23 cellular contexts compared by ENCODE assay signal in genomic region chr11:115926090-115926489, GRCh38.
DNase-seq lines count a peak whose midpoint lies in the region; ATAC-seq and TF ChIP-seq lines count a peak whose summit lies in the region.
"Had no signal": no experiment of that assay in that cellular context is flagged by ENCODE, and none has a peak within 500 bp of the region (broad histone marks: within the 10 kb centered on the region; RNA-seq: fewer than 3 reads in every experiment).

No MANE protein-coding gene starts in this region.

- H2AFZ ChIP-seq in smooth muscle cell (ENCODE audit: low read depth): no peak overlapping the region

- H4K20me1 ChIP-seq in smooth muscle cell (ENCODE audit: low read depth): no peaks in the 10 kb centered on the region

- H3K36me3 ChIP-seq in smooth muscle cell (ENCODE audit: low read depth): no peaks in the 10 kb centered on the region
- H3K36me3 ChIP-seq in stomach: no peaks in the 10 kb centered on the region
- H3K36me3 ChIP-seq: BE2C, SJCRH30 had no signal

- H3K4me3 ChIP-seq in GM12865 (ENCODE audit: low read depth, low read length): peak overlapping the region; percentile 39
- no peak overlapping the region for H3K4me3 ChIP-seq in smooth muscle cell
- H3K4me3 ChIP-seq in stomach: no peak overlapping the region
- H3K4me3 ChIP-seq: K562, SJCRH30 had no signal

- ATAC-seq in Right ventricle myocardium superior (ENCODE audit: poor library complexity): no peak
- ATAC-seq: HCT116, K562, PC-3, SK-N-SH treated with all-trans-retinoic acid at 6 μM for 48 hours had no signal

- no peak overlapping the region for H3K4me2 ChIP-seq in smooth muscle cell

- no peak for TF ChIP-seq EP300 in stomach (IDR thresholded peaks at IDR 0.05)

- no peak overlapping the region for H3K9ac ChIP-seq in smooth muscle cell (ENCODE audit: low read depth)

- H3K4me1 ChIP-seq in smooth muscle cell (ENCODE audit: low read depth): peaks cover 13% of the 10 kb centered on the region
- H3K4me1 ChIP-seq in stomach: peaks cover 0 to 18% (median 9%) of the 10 kb centered on the region in 4 donors
- H3K4me1 ChIP-seq: BE2C, SJCRH30 had no signal

- peak; percentile 33 to 54 for DNase-seq in NOMO-1 (lab: John Stamatoyannopoulos, UW; ENCODE audit: unreplicated experiment in 2 of 2)
- DNase-seq in NOMO-1 treated with dmso at 0.1 percent for 144 hours (lab: John Stamatoyannopoulos, UW; ENCODE audit: unreplicated experiment): no peak
- peak; percentile 81 for DNase-seq in GM12865 (ENCODE audit: low read depth)
- peak; percentile 66 for DNase-seq in NOMO-1 treated with DMSO at 0.1 percent for 48 hours (lab: John Stamatoyannopoulos, UW; ENCODE audit: unreplicated experiment)
- no peak for DNase-seq in smooth muscle cell (lab: John Stamatoyannopoulos, UW; ENCODE audit: unreplicated experiment)
- DNase-seq in T-helper 9 cell: no peak
- DNase-seq in Right ventricle myocardium superior: no peak
- no peak for DNase-seq in stomach
- DNase-seq: 8988T, ACHN, BE2C, DMS153, NCI-H1048, NCI-H1417, NCI-H1694, NCI-H2029 treated with DMSO at 0.1 percent for 48 hours, NCI-H226, NCI-H510A, PC-3, SJCRH30 had no signal

- H3K27ac ChIP-seq in smooth muscle cell (ENCODE audit: low read depth) (peak overlapping the region; percentile 60), stomach (no peak overlapping the region)
- H3K27ac ChIP-seq: SJCRH30 had no signal

- no peaks in the 10 kb centered on the region for H3K79me2 ChIP-seq in smooth muscle cell (ENCODE audit: low read depth)

- no peak for TF ChIP-seq POLR2A in stomach (IDR thresholded peaks at IDR 0.05)

- intact Hi-C loops in Right ventricle myocardium superior (cut with DNase I) (no loop called here), stomach (cut with DNase I; ENCODE audit: low total_unique reads) (no loop called here)

- H3K27me3 ChIP-seq in smooth muscle cell (ENCODE audit: low read depth) (no peaks in the 10 kb centered on the region), stomach (peaks cover 0 to 10% (median 0%) of the 10 kb centered on the region in 3 donors)
- H3K27me3 ChIP-seq: BE2C, SJCRH30 had no signal

- H3K9me3 ChIP-seq in smooth muscle cell (replicated peaks; ENCODE audit: low read depth): no peaks in the 10 kb centered on the region
- no peaks in the 10 kb centered on the region for H3K9me3 ChIP-seq in stomach
- H3K9me3 ChIP-seq: BE2C, SJCRH30 had no signal

- peaks cover 6% of the 10 kb centered on the region for H3F3A ChIP-seq in smooth muscle cell (ENCODE audit: low read depth)

- TF ChIP-seq CTCF in GM12865 (IDR thresholded peaks at IDR 0.05; ENCODE audit: insufficient read depth, low read depth, low read length, missing control alignments) (no peak), smooth muscle cell (IDR thresholded peaks at IDR 0.05; ENCODE audit: borderline replicate concordance, insufficient read depth, poor library complexity, severe bottlenecking) (no peak), stomach (IDR thresholded peaks at IDR 0.05) (no peak)

- 88% methylated on average over 4 of the region's 4 CpGs for WGBS in smooth muscle cell (ENCODE audit: low lambda C conversion rate)
- 82 to 91% (median 83%) methylated on average over 4 of the region's 4 CpGs for WGBS in stomach, 5 donors

Comparison
In these comparisons a context has a peak if more than half of its experiments do, and no peak if none do; other contexts are left out.
1. DNase-seq: peak in NOMO-1 (2 of 2), GM12865 (single experiment) and NOMO-1 treated with DMSO at 0.1 percent for 48 hours (single experiment); none in NOMO-1 treated with dmso at 0.1 percent for 144 hours (single experiment), smooth muscle cell (single experiment), T-helper 9 cell (single experiment), Right ventricle myocardium superior (single experiment) and stomach (single experiment).